In the genomic region with DNA sequence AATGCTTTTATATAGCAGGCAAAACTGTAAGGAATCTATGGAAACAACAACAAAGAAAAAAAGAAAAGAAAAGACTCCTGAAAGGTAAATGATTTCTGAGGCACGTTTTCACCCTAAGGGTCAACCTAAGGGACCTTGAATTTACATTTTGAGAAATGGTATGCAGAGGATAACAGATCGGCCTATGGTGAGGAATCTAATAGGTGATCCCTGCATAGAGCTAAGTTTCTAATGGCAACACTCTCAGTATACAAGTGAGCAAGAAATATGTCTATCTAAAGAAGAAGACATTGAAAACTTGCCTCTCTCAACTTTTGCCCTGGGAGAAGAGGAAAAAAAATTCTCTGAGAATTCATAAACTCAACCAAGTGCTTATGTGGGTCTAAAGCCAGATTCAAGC, we compare ENCODE assay signal across 21 cellular contexts.
"Had no signal": no experiment of that assay in that cellular context is flagged by ENCODE, and none has a peak within 500 bp of the region (broad histone marks: within the 10 kb centered on the region; RNA-seq: fewer than 3 reads in every experiment).

No MANE protein-coding gene starts in this region.

- H3K4me3 ChIP-seq: left ventricle myocardium inferior, lung, neural progenitor cell, prostate gland, sigmoid colon, spleen, suprapubic skin, thoracic aorta, tibial artery, upper lobe of right lung had no signal

- H3K4me2 ChIP-seq: neural progenitor cell had no signal

- H3K4me1 ChIP-seq: left ventricle myocardium inferior, neural progenitor cell, prostate gland, suprapubic skin, tibial artery, upper lobe of right lung had no signal

- H2AFZ ChIP-seq: neural progenitor cell had no signal

- H3K27ac ChIP-seq: left ventricle myocardium inferior, neutrophil, prostate gland, sigmoid colon, spleen, suprapubic skin, thoracic aorta, tibial artery, upper lobe of right lung had no signal

- H3K9ac ChIP-seq: neural progenitor cell had no signal

- H3K36me3 ChIP-seq: left ventricle myocardium inferior, neural progenitor cell, neutrophil, prostate gland, sigmoid colon, spleen, suprapubic skin, thoracic aorta, tibial artery, upper lobe of right lung had no signal

- H3K9me3 ChIP-seq: neutrophil, prostate gland, sigmoid colon, spleen, suprapubic skin, thoracic aorta, tibial artery, upper lobe of right lung had no signal

- ATAC-seq: natural killer cell; right cardiac atrium; stimulated activated effector memory CD8-positive, alpha-beta T cell treated with anti-CD3 and anti-CD28 coated beads, Interleukin-12 subunit alpha, Interleukin-12 subunit beta, amount 100 ng/mL, for 72 hours had no signal

- FAIRE-seq: urothelium cell line had no signal

- DNase-seq: kidney; left colon; left ventricle myocardium inferior; natural killer cell; nephron progenitor cell; occipital lobe; retina; right cardiac atrium; sigmoid colon; spleen; stimulated activated CD4-positive, alpha-beta T cell treated with anti-CD3 and anti-CD28 coated beads, Interleukin-4, amount 100 ng/mL, for 24 hours; tibial artery; upper lobe of right lung had no signal

- H3K27me3 ChIP-seq: neural progenitor cell, neutrophil, sigmoid colon, spleen, suprapubic skin, tibial artery, upper lobe of right lung had no signal
